ENCODE assay signal across 7 cellular contexts in genomic region chr1:155250246-155250632, GRCh38.
DNase-seq lines count a peak whose midpoint lies in the region; ATAC-seq lines count a peak whose summit lies in the region.

No MANE protein-coding gene starts in this region.

- H3K27ac Mint-ChIP-seq in dendritic cell treated with granulocyte-macrophage colony-stimulating factor and Interleukin-4, amounts not matched to agents 40 ng/mL and 50 ng/mL, for 4 days, result peak overlapping the region; percentile 80

- no peak for DNase-seq in stimulated activated naive CD8-positive, alpha-beta T cell treated with anti-CD3 and anti-CD28 coated beads, Interleukin-15, Interleukin-2, amounts not matched to agents 100 U/mL and 50 U/mL, for 24 hours
- DNase-seq in NCI-H146 (lab: John Stamatoyannopoulos, UW), result no peak
- DNase-seq in CD1c-positive myeloid dendritic cell (ENCODE audit: extremely low spot score), result no peak
- DNase-seq in GOT3 (lab: John Stamatoyannopoulos, UW), result no peak

- no peaks in the 10 kb centered on the region for H3K9me3 Mint-ChIP-seq in dendritic cell treated with granulocyte-macrophage colony-stimulating factor and Interleukin-4, amounts not matched to agents 40 ng/mL and 50 ng/mL, for 4 days

- peaks cover 39% of the 10 kb centered on the region for H3K4me1 Mint-ChIP-seq in dendritic cell treated with granulocyte-macrophage colony-stimulating factor and Interleukin-4, amounts not matched to agents 40 ng/mL and 50 ng/mL, for 4 days (ENCODE audit: low read depth)

- peaks cover 25% of the 10 kb centered on the region for H3K36me3 Mint-ChIP-seq in dendritic cell treated with granulocyte-macrophage colony-stimulating factor and Interleukin-4, amounts not matched to agents 40 ng/mL and 50 ng/mL, for 4 days (ENCODE audit: low read depth)

- ATAC-seq in GM19397 (IDR thresholded peaks at IDR 0.05; ENCODE audit: unreplicated experiment) (peak; percentile 20), HG03280 (IDR thresholded peaks at IDR 0.05; ENCODE audit: unreplicated experiment) (peak; percentile 4)
- ATAC-seq in stimulated activated naive CD8-positive, alpha-beta T cell treated with anti-CD3 and anti-CD28 coated beads, Interleukin-15, Interleukin-2, amounts not matched to agents 100 U/mL and 50 U/mL, for 24 hours, result peak; percentile 15

- peak overlapping the region; percentile 65 for H3K4me3 Mint-ChIP-seq in dendritic cell treated with granulocyte-macrophage colony-stimulating factor and Interleukin-4, amounts not matched to agents 40 ng/mL and 50 ng/mL, for 4 days

- intact Hi-C loops in dendritic cell treated with granulocyte-macrophage colony-stimulating factor and Interleukin-4, amounts not matched to agents 40 ng/mL and 50 ng/mL, for 4 days (cut with micrococcal nuclease), result loop anchor here (2.0 to 5.0 kb wide), 3 partner anchors 75 to 342 kb away; no protein-coding TSS in a partner anchor

- H3K27me3 Mint-ChIP-seq in dendritic cell treated with granulocyte-macrophage colony-stimulating factor and Interleukin-4, amounts not matched to agents 40 ng/mL and 50 ng/mL, for 4 days, result no peaks in the 10 kb centered on the region
